Comparison of ENCODE assay signal across 9 cellular contexts in the genomic region with DNA sequence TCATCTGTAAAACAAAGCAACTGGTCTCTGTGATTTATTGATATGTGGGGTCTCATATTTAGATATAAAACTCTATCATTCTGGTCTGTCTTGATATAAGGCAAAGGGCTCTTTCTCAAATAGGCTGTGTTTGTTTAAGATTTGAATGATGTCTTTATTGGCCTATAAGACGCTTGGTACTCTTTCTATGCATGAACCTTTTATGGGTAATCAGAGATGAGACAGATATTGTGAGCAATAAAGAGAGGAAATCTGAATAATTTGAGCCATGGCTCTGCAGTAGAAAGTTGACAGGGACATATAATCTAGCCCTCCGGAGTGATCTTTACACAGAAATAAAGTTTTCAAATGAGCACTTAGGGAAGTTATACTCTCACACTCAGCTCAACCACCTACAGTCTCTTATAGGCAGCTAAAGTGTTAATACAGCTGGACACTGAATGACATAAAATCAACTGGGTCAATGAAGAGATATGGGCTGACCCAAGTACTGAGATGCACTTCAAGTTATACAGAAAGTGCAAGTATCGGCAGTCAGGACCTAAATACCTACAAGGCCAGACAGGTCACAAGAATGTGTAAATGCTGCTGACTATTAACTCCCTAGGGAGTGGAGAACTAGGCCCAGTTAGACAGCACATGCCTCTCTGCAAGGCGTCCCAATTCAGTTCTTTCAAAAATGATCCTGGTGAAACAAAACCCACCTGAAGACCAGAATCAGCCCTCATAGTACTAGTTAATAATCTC.
DNase-seq lines count a peak whose midpoint lies in the region; ATAC-seq and TF ChIP-seq lines count a peak whose summit lies in the region.
"Had no signal": no experiment of that assay in that cellular context is flagged by ENCODE, and none has a peak within 500 bp of the region (broad histone marks: within the 10 kb centered on the region; RNA-seq: fewer than 3 reads in every experiment).

No MANE protein-coding gene starts in this region.

- TF ChIP-seq RAD21 in IMR-90 (IDR thresholded peaks at IDR 0.05; ENCODE audit: low read length): no peak

- no peaks in the 10 kb centered on the region for H3K36me3 ChIP-seq in IMR-90 (ENCODE audit: control insufficient read depth, insufficient read depth, low read length)
- no peaks in the 10 kb centered on the region for H3K36me3 ChIP-seq in body of pancreas (replicated peaks in 1 of 2; ENCODE audit: insufficient read depth in 1 of 2, low read depth in 2 of 2)
- no peaks in the 10 kb centered on the region for H3K36me3 ChIP-seq in naive thymus-derived CD4-positive, alpha-beta T cell (ENCODE audit: control insufficient read depth in 2 of 3, insufficient read depth in 3 of 3, low read length in 3 of 3)

- no peak overlapping the region for H3K4me3 ChIP-seq in IMR-90 (ENCODE audit: insufficient read depth, low read depth, low read length)
- no peak overlapping the region for H3K4me3 ChIP-seq in body of pancreas
- no peak overlapping the region for H3K4me3 ChIP-seq in naive thymus-derived CD4-positive, alpha-beta T cell (ENCODE audit: low read length)

- H3K4ac ChIP-seq in IMR-90 (ENCODE audit: low read depth, low read length): peak overlapping the region; percentile 77; the same call in 1 of the 2 replicates

- H3K9me1 ChIP-seq in IMR-90 (ENCODE audit: insufficient read depth, low read length): peaks cover 8% of the 10 kb centered on the region

- H2BK120ac ChIP-seq in IMR-90 (ENCODE audit: low read depth, low read length): peak overlapping the region; percentile 86; the same call in 1 of the 2 replicates

- no peaks in the 10 kb centered on the region for H3K27me3 Mint-ChIP-seq in CD4-positive, alpha-beta T cell
- peaks cover 0 to 16% (median 4%) of the 10 kb centered on the region in 5 donors for H3K27me3 Mint-ChIP-seq in naive thymus-derived CD4-positive, alpha-beta T cell

- peaks cover 15% of the 10 kb centered on the region for H3K4me1 ChIP-seq in IMR-90 (ENCODE audit: control insufficient read depth, insufficient read depth, low read length)
- peaks cover 35% of the 10 kb centered on the region for H3K4me1 ChIP-seq in body of pancreas
- no peaks in the 10 kb centered on the region for H3K4me1 ChIP-seq in naive thymus-derived CD4-positive, alpha-beta T cell (ENCODE audit: control insufficient read depth in 2 of 2, insufficient read depth in 2 of 2, low read length in 2 of 2)

- peak overlapping the region; percentile 69; the same call in 1 of the 2 replicates for H3K23ac ChIP-seq in IMR-90 (ENCODE audit: low read depth, low read length)

- intact Hi-C loops in CD4-positive, alpha-beta T cell (cut with DNase I, micrococcal nuclease): no loop called here
- intact Hi-C loops in IMR-90 (cut with micrococcal nuclease): no loop called here
- intact Hi-C loops in body of pancreas (cut with DNase I): no loop called here
- intact Hi-C loops in naive thymus-derived CD4-positive, alpha-beta T cell (cut with micrococcal nuclease): loop anchor here (5.0 kb wide), 3 partner anchors 33 to 158 kb away; a partner anchor contains a TSS

- H2BK20ac ChIP-seq in IMR-90 (ENCODE audit: low read depth, low read length): peak overlapping the region; percentile 70

- H3K56ac ChIP-seq in IMR-90 (ENCODE audit: extremely low read depth, insufficient read depth, low read length): no peak overlapping the region

- CTCF ChIA-PET in CD4-positive, alpha-beta T cell (lab: Charles Lee): no interaction called here
- CTCF ChIA-PET in IMR-90 (lab: Yijun Ruan, JAX): interaction anchor here (1.3 kb wide), 1 partner anchor 145 kb away, joined by 3 read pairs; no protein-coding TSS in a partner anchor
- CTCF ChIA-PET in naive thymus-derived CD4-positive, alpha-beta T cell (lab: Charles Lee): no interaction called here

- TF ChIP-seq CTCF in CD4-positive, alpha-beta T cell (IDR thresholded peaks at IDR 0.05): no peak
- no peak for TF ChIP-seq CTCF in IMR-90 (conservative IDR thresholded peaks at IDR 0.05; ENCODE audit: low read depth, low read length)
- no peak for TF ChIP-seq CTCF in body of pancreas (IDR thresholded peaks at IDR 0.05)

- peaks cover 36% of the 10 kb centered on the region for H3K4me1 Mint-ChIP-seq in CD4-positive, alpha-beta T cell (ENCODE audit: low read depth)
- peaks cover 15 to 67% (median 30%) of the 10 kb centered on the region in 7 donors for H3K4me1 Mint-ChIP-seq in naive thymus-derived CD4-positive, alpha-beta T cell

- no peaks in the 10 kb centered on the region for H3K27me3 ChIP-seq in CD4-positive, alpha-beta T cell (ENCODE audit: control insufficient read depth, insufficient read depth, low read length)
- no peaks in the 10 kb centered on the region for H3K27me3 ChIP-seq in IMR-90 (ENCODE audit: control insufficient read depth, insufficient read depth, low read length)
- H3K27me3 ChIP-seq in body of pancreas: no peaks in the 10 kb centered on the region
- no peaks in the 10 kb centered on the region for H3K27me3 ChIP-seq in naive thymus-derived CD4-positive, alpha-beta T cell (ENCODE audit: control insufficient read depth in 2 of 2, insufficient read depth in 2 of 2, low read length in 2 of 2)

- H4K91ac ChIP-seq in IMR-90 (ENCODE audit: insufficient read depth, low read depth, low read length): peak overlapping the region; percentile 59

- H3K4me2 ChIP-seq in IMR-90 (ENCODE audit: low read depth, low read length): no peak overlapping the region; the same call in 1 of the 2 replicates

- no peaks in the 10 kb centered on the region for H3K9me3 Mint-ChIP-seq in CD4-positive, alpha-beta T cell
- peaks cover 0 to 5% (median 0%) of the 10 kb centered on the region in 11 donors for H3K9me3 Mint-ChIP-seq in naive thymus-derived CD4-positive, alpha-beta T cell
- H3K9me3 Mint-ChIP-seq: memory B cell had no signal

- POLR2A ChIA-PET in CD4-positive, alpha-beta T cell (lab: Charles Lee): interaction anchor here (2.3 kb wide), 1 partner anchor 13 kb away, joined by 14 read pairs; no protein-coding TSS in a partner anchor
- POLR2A ChIA-PET in IMR-90 (lab: Charles Lee; ENCODE audit: unreplicated experiment): interaction anchor here (0.6 kb wide), 1 partner anchor 111 kb away, joined by 3 read pairs; a partner anchor contains a TSS
- POLR2A ChIA-PET in naive thymus-derived CD4-positive, alpha-beta T cell (lab: Charles Lee): no interaction called here

- H2BK15ac ChIP-seq in IMR-90 (ENCODE audit: low read depth, low read length): peak overlapping the region; percentile 37; the same call in 1 of the 3 replicates

- no peaks in the 10 kb centered on the region for H3K36me3 Mint-ChIP-seq in CD4-positive, alpha-beta T cell (ENCODE audit: low read depth)
- peaks cover 0 to 4% (median 0%) of the 10 kb centered on the region in 5 donors for H3K36me3 Mint-ChIP-seq in naive thymus-derived CD4-positive, alpha-beta T cell
- H3K36me3 Mint-ChIP-seq: memory B cell had no signal

- H2AFZ ChIP-seq in IMR-90 (replicated peaks; ENCODE audit: low read length, poor library complexity): no peak overlapping the region

- no peaks in the 10 kb centered on the region for H3K9me3 ChIP-seq in CD4-positive, alpha-beta T cell (ENCODE audit: control insufficient read depth, low read length)
- H3K9me3 ChIP-seq in IMR-90 (ENCODE audit: control insufficient read depth, insufficient read depth, low read length) (no peaks in the 10 kb centered on the region), body of pancreas (no peaks in the 10 kb centered on the region)
- no peaks in the 10 kb centered on the region for H3K9me3 ChIP-seq in naive thymus-derived CD4-positive, alpha-beta T cell (ENCODE audit: control insufficient read depth in 2 of 3, low read length in 3 of 3)

- H3K79me1 ChIP-seq in IMR-90 (ENCODE audit: low read depth in 1 of 2, low read length in 2 of 2): peaks cover 34 to 63% of the 10 kb centered on the region in 2 experiments

- peak overlapping the region; percentile 43 for H3K27ac Mint-ChIP-seq in CD4-positive, alpha-beta T cell
- peak overlapping the region in 4 of 9 donors; percentile 3 to 96 (median 44) for H3K27ac Mint-ChIP-seq in naive thymus-derived CD4-positive, alpha-beta T cell
- H3K27ac Mint-ChIP-seq: memory B cell had no signal

- H4K8ac ChIP-seq in IMR-90 (ENCODE audit: low read depth in 2 of 2, low read length in 2 of 2): peak overlapping the region; percentile 7 to 83; a peak in 3 of 4 replicates

- dilution Hi-C loops in IMR-90 (cut with HindIII; ENCODE audit: low sequenced_read_pairs, unreplicated experiment): no loop called here

- H4K20me1 ChIP-seq in IMR-90 (ENCODE audit: insufficient read depth, low read length): peaks cover 8% of the 10 kb centered on the region; the same call in 1 of the 2 replicates

- no peak overlapping the region for H3K27ac ChIP-seq in CD4-positive, alpha-beta T cell (ENCODE audit: low read depth, low read length)
- H3K27ac ChIP-seq in IMR-90 (ENCODE audit: insufficient read depth, low read length) (peak overlapping the region; percentile 49; the same call in 1 of the 2 replicates), body of pancreas (peak overlapping the region; percentile 88 to 90 (median 89))
- no peak overlapping the region for H3K27ac ChIP-seq in naive thymus-derived CD4-positive, alpha-beta T cell (ENCODE audit: low read depth, low read length)

- WGBS in IMR-90 (ENCODE audit: extremely low coverage in 2 of 2, insufficient read length in 1 of 2), 2 experiments: 80% methylated on average over 1 of the region's 4 CpGs; no CpG with 5 or more reads in 1 of the 2 experiments
- WGBS in body of pancreas, 2 donors: 39 to 52% methylated on average over 4 of the region's 4 CpGs

- no peak overlapping the region for H3K9ac ChIP-seq in IMR-90 (ENCODE audit: low read depth, low read length)

- no peak for ATAC-seq in CD4-positive, alpha-beta T cell (ENCODE audit: poor library complexity)
- no peak for ATAC-seq in IMR-90 (ENCODE audit: low read depth)
- no peak for ATAC-seq in body of pancreas
- ATAC-seq in naive thymus-derived CD4-positive, alpha-beta T cell: no peak

- H2AK5ac ChIP-seq in IMR-90 (ENCODE audit: low read depth, low read length): peak overlapping the region; percentile 27; the same call in 1 of the 2 replicates

- no peak for TF ChIP-seq POLR2A in IMR-90 (IDR thresholded peaks at IDR 0.05; ENCODE audit: low read depth, low read length)
- no peak for TF ChIP-seq POLR2A in body of pancreas (IDR thresholded peaks at IDR 0.05)

- peak overlapping the region; percentile 92 for H3K18ac ChIP-seq in IMR-90 (ENCODE audit: low read depth, low read length)

- peak overlapping the region; percentile 95 for H2BK5ac ChIP-seq in IMR-90 (ENCODE audit: low read depth, low read length, poor library complexity, severe bottlenecking)

- no peak overlapping the region for H2AK9ac ChIP-seq in IMR-90 (replicated peaks; ENCODE audit: low read depth, low read length, poor library complexity)

- DNase-seq in CD4-positive, alpha-beta T cell: no peak
- DNase-seq in IMR-90 (no peak), body of pancreas (no peak), HPDE6-E6E7 (ENCODE audit: extremely low spot score) (no peak), NCI-H345 (lab: John Stamatoyannopoulos, UW) (no peak), anterior cingulate cortex (lab: John Stamatoyannopoulos, UW) (no peak), NCI-H1105 treated with DMSO at 0.1 percent for 48 hours (lab: John Stamatoyannopoulos, UW) (no peak)
- no peak for DNase-seq in naive thymus-derived CD4-positive, alpha-beta T cell

- H3K4me3 Mint-ChIP-seq in CD4-positive, alpha-beta T cell: no peak overlapping the region
- peak overlapping the region in 7 of 10 donors; percentile 41 to 85 (median 67) for H3K4me3 Mint-ChIP-seq in naive thymus-derived CD4-positive, alpha-beta T cell
- H3K4me3 Mint-ChIP-seq: memory B cell had no signal

- no TSS peak for BruUV-seq in IMR-90 (replicated peaks; lab: Mats Ljungman, UMichigan)

- in situ Hi-C loops in IMR-90 (cut with MboI; ENCODE audit: low sequenced_read_pairs): no loop called here

- peak overlapping the region; percentile 87 for H3K14ac ChIP-seq in IMR-90 (replicated peaks; ENCODE audit: low read depth, low read length)

- peak overlapping the region; percentile 74; the same call in 1 of the 2 replicates for H4K5ac ChIP-seq in IMR-90 (ENCODE audit: low read depth, low read length)

Comparison
In these comparisons a context has a peak if more than half of its experiments do, and no peak if none do; other contexts are left out.
1. H3K27ac ChIP-seq: peak in IMR-90 (single experiment) and body of pancreas (4 of 4); none in CD4-positive, alpha-beta T cell (single experiment) and naive thymus-derived CD4-positive, alpha-beta T cell (single experiment).
2. intact Hi-C loops: an anchor here in naive thymus-derived CD4-positive, alpha-beta T cell (5.0 kb wide); none called in CD4-positive, alpha-beta T cell, IMR-90 and body of pancreas.